ENCODE assay signal across 26 cellular contexts in the genomic region with DNA sequence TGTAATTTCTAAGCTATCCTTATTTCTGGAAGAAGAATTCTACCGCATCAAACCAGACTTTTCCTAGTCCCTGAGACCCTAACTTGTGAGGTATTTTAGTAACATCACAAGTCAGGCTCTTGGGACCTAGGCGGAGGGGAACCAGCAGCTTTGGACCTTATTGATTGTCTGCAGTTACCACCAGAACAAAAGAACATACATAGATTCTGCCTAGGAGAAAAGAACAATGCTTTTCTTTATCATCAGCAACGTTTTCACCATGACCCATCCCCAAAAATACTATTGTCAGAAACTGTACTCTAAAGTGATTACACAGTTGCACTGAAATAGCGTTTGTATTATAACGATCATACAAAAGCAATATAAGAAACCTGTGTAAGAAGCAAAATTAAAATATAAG.
A peak's percentile ranks its signal among the peaks of the same experiment; 100 is the strongest.
DNase-seq lines count a peak whose midpoint lies in the region; ATAC-seq and TF ChIP-seq lines count a peak whose summit lies in the region.
"Had no signal": no experiment of that assay in that cellular context is flagged by ENCODE, and none has a peak within 500 bp of the region (broad histone marks: within the 10 kb centered on the region; RNA-seq: fewer than 3 reads in every experiment).

No MANE protein-coding gene starts in this region.

- no peaks in the 10 kb centered on the region for H3K27me3 ChIP-seq in suprapubic skin
- H3K27me3 ChIP-seq: BLaER1 treated with 17β-estradiol and CSF1 and Interleukin-3, amounts not matched to agents 10 nM and 100 nM had no signal

- H3K27me3 Mint-ChIP-seq in HFFc6 (ENCODE audit: insufficient read depth) (no peaks in the 10 kb centered on the region), mesothelial cell of epicardium (ENCODE audit: low read depth) (no peaks in the 10 kb centered on the region)
- H3K27me3 Mint-ChIP-seq: CD4-positive, alpha-beta memory T cell had no signal

- H3K27ac ChIP-seq in suprapubic skin, result no peak overlapping the region
- H3K27ac ChIP-seq: BLaER1 treated with 17β-estradiol and CSF1 and Interleukin-3, amounts not matched to agents 10 nM and 100 nM had no signal

- 0 out of 2 replicates have a peak overlapping the region, but pooled peaks have one; percentile 3 for H3K4me3 Mint-ChIP-seq in HFFc6
- H3K4me3 Mint-ChIP-seq in mesothelial cell of epicardium, result no peak overlapping the region
- H3K4me3 Mint-ChIP-seq: CD4-positive, alpha-beta memory T cell; GM23338 had no signal

- H3K27ac Mint-ChIP-seq in HFFc6 (no peak overlapping the region; the same call in 1 of the 2 replicates), mesothelial cell of epicardium (peak overlapping the region; percentile 23)
- H3K27ac Mint-ChIP-seq: CD4-positive, alpha-beta memory T cell; GM23338 had no signal

- peaks cover 11% of the 10 kb centered on the region for H3K4me1 Mint-ChIP-seq in HFFc6 (ENCODE audit: low read depth)
- peaks cover 33% of the 10 kb centered on the region for H3K4me1 Mint-ChIP-seq in mesothelial cell of epicardium
- H3K4me1 Mint-ChIP-seq: CD4-positive, alpha-beta memory T cell had no signal

- H3K4me1 ChIP-seq in suprapubic skin, result peaks cover 27% of the 10 kb centered on the region

- H3K36me3 Mint-ChIP-seq in HFFc6 (ENCODE audit: low read depth) (no peaks in the 10 kb centered on the region), mesothelial cell of epicardium (peaks cover 3% of the 10 kb centered on the region)
- H3K36me3 Mint-ChIP-seq: CD4-positive, alpha-beta memory T cell had no signal

- H3K36me3 ChIP-seq in suprapubic skin, result no peaks in the 10 kb centered on the region
- H3K36me3 ChIP-seq: BLaER1 treated with 17β-estradiol and CSF1 and Interleukin-3, amounts not matched to agents 10 nM and 100 nM; HAP-1 had no signal

- TF ChIP-seq POLR2A in suprapubic skin (IDR thresholded peaks at IDR 0.05), result no peak

- ATAC-seq in GM18870 (IDR thresholded peaks at IDR 0.05; ENCODE audit: unreplicated experiment) (no peak), GM19035 (IDR thresholded peaks at IDR 0.05; ENCODE audit: unreplicated experiment) (no peak)
- ATAC-seq: GM23338, Panc1 had no signal

- TF ChIP-seq EP300 in suprapubic skin (IDR thresholded peaks at IDR 0.05), result no peak

- DNase-seq in HFFc6 (no peak), cerebellar cortex (ENCODE audit: low spot score) (peak; percentile 40), mesothelial cell of epicardium (ENCODE audit: low spot score in 2 of 2, unreplicated experiment in 2 of 2) (no peak), suprapubic skin (ENCODE audit: low spot score in 2 of 2) (no peak)
- no peak for DNase-seq in stimulated activated CD4-positive, alpha-beta T cell treated with anti-CD3 and anti-CD28 coated beads, Interleukin-2, amount 100 ng/mL, for 48 hours
- DNase-seq: 8988T; Caco-2; CD4-positive, alpha-beta memory T cell; DMS 273 treated with DMSO at 0.1 percent for 48 hours; DMS79 treated with DMSO at 0.1 percent for 48 hours; KBM-7; NCI-H1105; NCI-H1694; NCI-H2081; NCI-H2171; NCI-H345; NCI-H524; NCI-H774; NK-92 treated with Interleukin-12 subunit alpha and Interleukin-12 subunit beta, amount 100 ng/mL, for 24 hours; SIG-M5 had no signal

- H3K4me3 ChIP-seq in suprapubic skin, result peak overlapping the region; percentile 52
- H3K4me3 ChIP-seq: BLaER1 treated with 17β-estradiol and CSF1 and Interleukin-3, amounts not matched to agents 10 nM and 100 nM; GM23338; HAP-1 had no signal

- WGBS in suprapubic skin, result 77% methylated on average over 5 of the region's 5 CpGs

- H3K9me3 Mint-ChIP-seq in HFFc6 (no peaks in the 10 kb centered on the region), mesothelial cell of epicardium (no peaks in the 10 kb centered on the region)
- H3K9me3 Mint-ChIP-seq: GM23338 had no signal

- no peak for TF ChIP-seq CTCF in HFFc6 (IDR thresholded peaks at IDR 0.05)
- no peak for TF ChIP-seq CTCF in mesothelial cell of epicardium (IDR thresholded peaks at IDR 0.05; ENCODE audit: unreplicated experiment)
- no peak for TF ChIP-seq CTCF in suprapubic skin (IDR thresholded peaks at IDR 0.05)

- no peaks in the 10 kb centered on the region for H3K9me3 ChIP-seq in suprapubic skin
- H3K9me3 ChIP-seq: BLaER1 treated with 17β-estradiol and CSF1 and Interleukin-3, amounts not matched to agents 10 nM and 100 nM; Caco-2; HAP-1 had no signal
